In the genomic region with DNA sequence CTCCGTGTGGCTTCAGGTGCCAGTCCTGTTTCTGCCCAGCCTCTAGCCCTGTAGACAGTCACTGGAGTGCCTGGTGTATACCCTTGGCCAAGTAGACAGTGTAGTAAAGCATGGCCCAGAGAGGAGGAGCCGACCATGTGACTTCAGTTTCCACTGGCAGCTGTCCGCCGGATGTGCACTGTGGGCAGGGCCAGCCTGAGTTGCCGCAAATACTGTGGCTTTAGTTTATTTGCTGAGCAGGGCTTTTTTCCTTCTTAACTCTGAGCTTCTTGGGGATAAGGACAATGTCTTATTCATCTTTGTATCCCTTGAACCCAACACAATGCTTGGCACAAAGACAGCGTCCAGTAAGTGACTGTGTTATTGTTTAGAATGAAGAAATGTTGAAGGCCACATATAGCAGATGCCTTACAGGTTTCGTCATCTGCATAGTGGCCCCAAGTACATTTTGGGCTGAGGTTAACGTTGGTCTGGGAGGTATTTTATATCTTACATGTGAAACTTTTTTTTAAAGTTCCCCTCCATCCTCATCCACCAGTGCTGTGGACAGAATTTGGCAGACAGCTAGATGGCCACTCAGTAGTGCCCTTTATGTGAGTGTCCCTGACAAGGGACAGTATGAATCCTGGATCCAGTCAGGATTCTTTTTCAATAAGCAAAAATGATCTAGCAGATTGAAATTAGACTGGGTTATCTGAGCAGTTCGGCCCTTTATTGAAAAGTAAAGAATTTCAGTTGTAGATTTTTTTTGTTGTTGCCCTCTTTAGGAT, we compare ENCODE assay signal across 1 cellular context.
TF ChIP-seq lines count a peak whose summit lies in the region.

No MANE protein-coding gene starts in this region.

TF ChIP-seq in GM12878, 131 proteins besides CTCF, POLR2A, EP300 and RAD21:
- 0 out of 2 replicates have a peak, but pooled peaks have one; percentile 19 for TF ChIP-seq RELB (IDR thresholded peaks at IDR 0.05; ENCODE audit: low read depth)
- TF ChIP-seq, protein P1, sequence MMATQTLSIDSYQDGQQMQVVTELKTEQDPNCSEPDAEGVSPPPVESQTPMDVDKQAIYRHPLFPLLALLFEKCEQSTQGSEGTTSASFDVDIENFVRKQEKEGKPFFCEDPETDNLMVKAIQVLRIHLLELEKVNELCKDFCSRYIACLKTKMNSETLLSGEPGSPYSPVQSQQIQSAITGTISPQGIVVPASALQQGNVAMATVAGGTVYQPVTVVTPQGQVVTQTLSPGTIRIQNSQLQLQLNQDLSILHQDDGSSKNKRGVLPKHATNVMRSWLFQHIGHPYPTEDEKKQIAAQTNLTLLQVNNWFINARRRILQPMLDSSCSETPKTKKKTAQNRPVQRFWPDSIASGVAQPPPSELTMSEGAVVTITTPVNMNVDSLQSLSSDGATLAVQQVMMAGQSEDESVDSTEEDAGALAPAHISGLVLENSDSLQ (IDR thresholded peaks at IDR 0.05) = no peak
- no peak for TF ChIP-seq ATF2 (IDR thresholded peaks at IDR 0.05; ENCODE audit: low read length)
- TF ChIP-seq MEF2A (IDR thresholded peaks at IDR 0.05; ENCODE audit: insufficient read depth, low read depth, low read length) = no peak
- TF ChIP-seq TCF12 (IDR thresholded peaks at IDR 0.05; ENCODE audit: low read depth, low read length) = peak; percentile 74
- TF ChIP-seq SMC3 (IDR thresholded peaks at IDR 0.05; ENCODE audit: borderline replicate concordance, low read length) = no peak
- peak; percentile 47 for TF ChIP-seq PBX3 (IDR thresholded peaks at IDR 0.05; ENCODE audit: insufficient replicate concordance, low read depth, low read length)
- TF ChIP-seq PML (IDR thresholded peaks at IDR 0.05; ENCODE audit: low read length) = 0 out of 2 replicates have a peak, but pooled peaks have one; percentile 6
- TF ChIP-seq ZNF622 (IDR thresholded peaks at IDR 0.05) = no peak
- 0 out of 2 replicates have a peak, but pooled peaks have one; percentile 12 for TF ChIP-seq TCF3 (IDR thresholded peaks at IDR 0.05; ENCODE audit: borderline replicate concordance, insufficient read depth, low read depth, low read length)
- 0 out of 2 replicates have a peak, but pooled peaks have one; percentile 31 for TF ChIP-seq POLR2AphosphoS2 (IDR thresholded peaks at IDR 0.05; ENCODE audit: low read depth, low read length)
- TF ChIP-seq, protein P2, sequence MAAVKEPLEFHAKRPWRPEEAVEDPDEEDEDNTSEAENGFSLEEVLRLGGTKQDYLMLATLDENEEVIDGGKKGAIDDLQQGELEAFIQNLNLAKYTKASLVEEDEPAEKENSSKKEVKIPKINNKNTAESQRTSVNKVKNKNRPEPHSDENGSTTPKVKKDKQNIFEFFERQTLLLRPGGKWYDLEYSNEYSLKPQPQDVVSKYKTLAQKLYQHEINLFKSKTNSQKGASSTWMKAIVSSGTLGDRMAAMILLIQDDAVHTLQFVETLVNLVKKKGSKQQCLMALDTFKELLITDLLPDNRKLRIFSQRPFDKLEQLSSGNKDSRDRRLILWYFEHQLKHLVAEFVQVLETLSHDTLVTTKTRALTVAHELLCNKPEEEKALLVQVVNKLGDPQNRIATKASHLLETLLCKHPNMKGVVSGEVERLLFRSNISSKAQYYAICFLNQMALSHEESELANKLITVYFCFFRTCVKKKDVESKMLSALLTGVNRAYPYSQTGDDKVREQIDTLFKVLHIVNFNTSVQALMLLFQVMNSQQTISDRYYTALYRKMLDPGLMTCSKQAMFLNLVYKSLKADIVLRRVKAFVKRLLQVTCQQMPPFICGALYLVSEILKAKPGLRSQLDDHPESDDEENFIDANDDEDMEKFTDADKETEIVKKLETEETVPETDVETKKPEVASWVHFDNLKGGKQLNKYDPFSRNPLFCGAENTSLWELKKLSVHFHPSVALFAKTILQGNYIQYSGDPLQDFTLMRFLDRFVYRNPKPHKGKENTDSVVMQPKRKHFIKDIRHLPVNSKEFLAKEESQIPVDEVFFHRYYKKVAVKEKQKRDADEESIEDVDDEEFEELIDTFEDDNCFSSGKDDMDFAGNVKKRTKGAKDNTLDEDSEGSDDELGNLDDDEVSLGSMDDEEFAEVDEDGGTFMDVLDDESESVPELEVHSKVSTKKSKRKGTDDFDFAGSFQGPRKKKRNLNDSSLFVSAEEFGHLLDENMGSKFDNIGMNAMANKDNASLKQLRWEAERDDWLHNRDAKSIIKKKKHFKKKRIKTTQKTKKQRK (IDR thresholded peaks at IDR 0.05; ENCODE audit: low read depth, low read length) = no peak
- 0 out of 2 replicates have a peak, but pooled peaks have one; percentile 35 for TF ChIP-seq SIN3A (IDR thresholded peaks at IDR 0.05; ENCODE audit: low read depth, low read length)
- TF ChIP-seq SP1 (IDR thresholded peaks at IDR 0.05; ENCODE audit: low read depth, low read length) = peak; percentile 1
- TF ChIP-seq ZNF687 (IDR thresholded peaks at IDR 0.05) = peak; percentile 32; the same call in 1 of the 2 replicates
- peak; percentile 84 for TF ChIP-seq RAD51 (IDR thresholded peaks at IDR 0.05)
- 0 out of 2 replicates have a peak, but pooled peaks have one; percentile 36 for TF ChIP-seq IKZF1 (conservative IDR thresholded peaks at IDR 0.05)
- TF ChIP-seq MAX (IDR thresholded peaks at IDR 0.05; ENCODE audit: low read depth, low read length) = 0 out of 2 replicates have a peak, but pooled peaks have one; percentile 39
- 0 out of 3 replicates have a peak, but pooled peaks have one; percentile 8 for TF ChIP-seq POU2F2 (IDR thresholded peaks at IDR 0.05; ENCODE audit: borderline replicate concordance, low read depth, low read length)
- TF ChIP-seq, protein P3, sequence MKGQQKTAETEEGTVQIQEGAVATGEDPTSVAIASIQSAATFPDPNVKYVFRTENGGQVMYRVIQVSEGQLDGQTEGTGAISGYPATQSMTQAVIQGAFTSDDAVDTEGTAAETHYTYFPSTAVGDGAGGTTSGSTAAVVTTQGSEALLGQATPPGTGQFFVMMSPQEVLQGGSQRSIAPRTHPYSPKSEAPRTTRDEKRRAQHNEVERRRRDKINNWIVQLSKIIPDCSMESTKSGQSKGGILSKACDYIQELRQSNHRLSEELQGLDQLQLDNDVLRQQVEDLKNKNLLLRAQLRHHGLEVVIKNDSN (IDR thresholded peaks at IDR 0.05; ENCODE audit: borderline replicate concordance, extremely low read length, insufficient read depth, low read depth, low read length) = peak; percentile 64
- no peak for TF ChIP-seq BCL3 (IDR thresholded peaks at IDR 0.05; ENCODE audit: borderline replicate concordance, insufficient read depth, low read depth, low read length, poor library complexity, severe bottlenecking)
- TF ChIP-seq CREM (IDR thresholded peaks at IDR 0.05; ENCODE audit: low read depth) = peak; percentile 5; the same call in 1 of the 2 replicates
- TF ChIP-seq POLR2AphosphoS5 (IDR thresholded peaks at IDR 0.05; ENCODE audit: low read length) = peak; percentile 50; the same call in 1 of the 2 replicates
- TF ChIP-seq, protein P4, sequence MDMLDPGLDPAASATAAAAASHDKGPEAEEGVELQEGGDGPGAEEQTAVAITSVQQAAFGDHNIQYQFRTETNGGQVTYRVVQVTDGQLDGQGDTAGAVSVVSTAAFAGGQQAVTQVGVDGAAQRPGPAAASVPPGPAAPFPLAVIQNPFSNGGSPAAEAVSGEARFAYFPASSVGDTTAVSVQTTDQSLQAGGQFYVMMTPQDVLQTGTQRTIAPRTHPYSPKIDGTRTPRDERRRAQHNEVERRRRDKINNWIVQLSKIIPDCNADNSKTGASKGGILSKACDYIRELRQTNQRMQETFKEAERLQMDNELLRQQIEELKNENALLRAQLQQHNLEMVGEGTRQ (IDR thresholded peaks at IDR 0.05; ENCODE audit: borderline replicate concordance, low read depth, low read length) = peak; percentile 31; the same call in 1 of the 2 replicates
- 0 out of 2 replicates have a peak, but pooled peaks have one; percentile 39 for TF ChIP-seq ZBED1 (IDR thresholded peaks at IDR 0.05; ENCODE audit: borderline replicate concordance)
- 0 out of 2 replicates have a peak, but pooled peaks have one; percentile 28 for TF ChIP-seq ELK1 (IDR thresholded peaks at IDR 0.05; ENCODE audit: low read depth, low read length)
- 0 out of 2 replicates have a peak, but pooled peaks have one; percentile 56 for TF ChIP-seq CBFB (IDR thresholded peaks at IDR 0.05; ENCODE audit: low read depth)
- no peak for TF ChIP-seq WRNIP1 (IDR thresholded peaks at IDR 0.05; ENCODE audit: borderline replicate concordance, low read depth, low read length)
- TF ChIP-seq JUND (IDR thresholded peaks at IDR 0.05; ENCODE audit: low read depth, low read length) = no peak
- TF ChIP-seq RUNX3 (IDR thresholded peaks at IDR 0.05; ENCODE audit: low read length) = peak; percentile 67
- TF ChIP-seq MXI1 (IDR thresholded peaks at IDR 0.05; ENCODE audit: low read depth, low read length) = peak; percentile 91
